In genomic region chr12:99745895-99746294, GRCh38 we compare ENCODE assay signal across 18 cellular contexts.
"Had no signal": no experiment of that assay in that cellular context is flagged by ENCODE, and none has a peak within 500 bp of the region (broad histone marks: within the 10 kb centered on the region; RNA-seq: fewer than 3 reads in every experiment).

No MANE protein-coding gene starts in this region.

- DNase-seq: KBM-7, MG63, NCI-H1092, NCI-H1105 treated with DMSO at 0.1 percent for 48 hours, NCI-H1417 treated with DMSO at 0.1 percent for 48 hours, NCI-H187, NCI-H2029, NCI-H2081 treated with DMSO at 0.1 percent for 48 hours, NCI-H2171, NCI-H226, NCI-H446, NCI-H510A, NCI-H524 treated with DMSO at 0.1 percent for 48 hours, NCI-H774, OCI-M1, Right ventricle myocardium superior, RPMI8226, SIG-M5 had no signal
